In genomic region chr2:158943973-158944372, GRCh38 we compare ENCODE assay signal across 24 cellular contexts.
"Had no signal": no experiment of that assay in that cellular context is flagged by ENCODE, and none has a peak within 500 bp of the region (broad histone marks: within the 10 kb centered on the region; RNA-seq: fewer than 3 reads in every experiment).

No MANE protein-coding gene starts in this region.

- ATAC-seq: heart left ventricle; left cardiac atrium; left lobe of liver; naive thymus-derived CD8-positive, alpha-beta T cell; pancreas; right cardiac atrium; stimulated activated naive B cell treated with anti-CD40 and anti-IgM and Interleukin-4, amounts not matched to agents 10 μg/mL and 1 μg/mL and 100 μg/mL, for 72 hours; stimulated activated naive CD8-positive, alpha-beta T cell treated with anti-CD3 and anti-CD28 coated beads, Interleukin-15, Interleukin-2, amounts not matched to agents 100 U/mL and 50 U/mL, for 24 hours had no signal

- H3K9me3 ChIP-seq: pancreas, prostate gland, sigmoid colon, stomach, testis, thyroid gland, transverse colon, uterus had no signal

- H3K4me1 ChIP-seq: heart left ventricle, prostate gland, sigmoid colon, testis, thyroid gland, uterus had no signal

- DNase-seq: heart left ventricle; hypothalamus; immature natural killer cell; islet precursor cell; left cardiac atrium; naive thymus-derived CD8-positive, alpha-beta T cell; nucleus accumbens; pancreas; posterior cingulate gyrus; retina; right cardiac atrium; sigmoid colon; stimulated activated CD4-positive, alpha-beta T cell treated with anti-CD3 and anti-CD28 coated beads, Interleukin-1b, Interleukin-23, amount 100 ng/mL, for 48 hours; stimulated activated CD4-positive, alpha-beta T cell treated with anti-CD3 and anti-CD28 coated beads, Interleukin-2, amount 100 ng/mL, for 48 hours; stimulated activated naive B cell treated with anti-CD40 and anti-IgM and Interleukin-4, amounts not matched to agents 10 μg/mL and 1 μg/mL and 100 μg/mL, for 72 hours; stimulated activated naive CD8-positive, alpha-beta T cell treated with anti-CD3 and anti-CD28 coated beads, Interleukin-15, Interleukin-2, amounts not matched to agents 100 U/mL and 50 U/mL, for 24 hours; stomach; testis; thyroid gland; transverse colon; uterus had no signal

- H3K4me3 ChIP-seq: heart left ventricle, pancreas, prostate gland, sigmoid colon, smooth muscle cell, stomach, testis, thyroid gland, transverse colon, uterus had no signal

- H3K4me2 ChIP-seq: smooth muscle cell had no signal

- H3K27me3 ChIP-seq: heart left ventricle, pancreas, sigmoid colon, stomach, testis, thyroid gland, transverse colon, uterus had no signal

- H3K36me3 ChIP-seq: heart left ventricle, pancreas, prostate gland, sigmoid colon, stomach, thyroid gland, transverse colon, uterus had no signal

- H3K27ac ChIP-seq: heart left ventricle, pancreas, prostate gland, sigmoid colon, stomach, testis, thyroid gland, transverse colon, uterus had no signal
